5 cellular contexts compared by ENCODE assay signal in genomic region chr17:60968266-60968665, GRCh38.
"Had no signal": no experiment of that assay in that cellular context is flagged by ENCODE, and none has a peak within 500 bp of the region (broad histone marks: within the 10 kb centered on the region; RNA-seq: fewer than 3 reads in every experiment).

No MANE protein-coding gene starts in this region.

- DNase-seq: GOT3, H9, HCEC 1CT had no signal

- H3K4me3 ChIP-seq: K562 had no signal

- FAIRE-seq: H54, K562 had no signal

- ATAC-seq: K562 had no signal
